ENCODE assay signal across 1 cellular context in genomic region chr10:57743711-57744110, GRCh38.
TF ChIP-seq lines count a peak whose summit lies in the region.

No MANE protein-coding gene starts in this region.

TF ChIP-seq in K562, 482 proteins besides CTCF, POLR2A, EP300 and RAD21 (continued from another document):
- TF ChIP-seq POLR2H (tag; IDR thresholded peaks at IDR 0.05; ENCODE audit: low read depth) (no peak), ZNF766 (CRISPR knock-in tag; conservative IDR thresholded peaks at IDR 0.05) (no peak), ID3 (CRISPR knock-in tag; IDR thresholded peaks at IDR 0.05) (no peak), ID3 (tag; IDR thresholded peaks at IDR 0.05) (no peak), TCF7L2 (IDR thresholded peaks at IDR 0.05; ENCODE audit: low read depth, low read length) (no peak), SP1 (CRISPR knock-in tag; IDR thresholded peaks at IDR 0.05) (no peak)
